8 cellular contexts compared by ENCODE assay signal in the genomic region with DNA sequence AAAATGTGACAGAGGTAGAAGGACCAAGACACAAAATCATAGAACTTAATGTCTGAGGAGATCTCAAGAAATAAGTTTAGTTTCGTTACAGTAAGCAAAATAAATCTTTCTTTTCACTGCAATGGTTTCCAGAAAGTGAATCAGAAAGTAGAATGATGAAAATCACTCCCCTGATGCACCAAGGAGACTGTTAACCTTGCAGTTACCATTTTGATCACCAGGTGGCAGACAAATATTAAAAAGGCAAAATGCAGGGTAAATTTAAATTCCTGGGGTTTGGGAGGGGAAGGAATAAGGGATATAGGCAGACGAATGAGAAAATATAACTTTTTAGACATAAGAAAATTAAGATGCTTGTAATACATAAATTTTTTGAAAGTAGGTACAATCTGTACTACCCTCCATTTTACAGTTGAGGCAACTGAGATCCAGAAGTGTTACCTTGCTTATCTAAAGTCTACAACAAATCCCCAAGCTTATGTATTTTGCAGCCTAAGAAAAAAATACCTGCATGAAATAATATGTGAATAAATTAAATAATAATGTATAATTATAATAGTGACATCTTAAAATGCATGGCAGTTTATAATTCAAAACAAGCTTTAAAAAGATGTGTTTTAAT.
DNase-seq lines count a peak whose midpoint lies in the region; ATAC-seq, FAIRE-seq and TF ChIP-seq lines count a peak whose summit lies in the region.

No MANE protein-coding gene starts in this region.

- no TSS peak for BruUV-seq in K562 (replicated peaks; lab: Mats Ljungman, UMichigan)

- H3K36me3 ChIP-seq in K562 (ENCODE audit: control insufficient read depth, insufficient read depth, low read length) (no peaks in the 10 kb centered on the region), right lobe of liver (no peaks in the 10 kb centered on the region)

- H3K4me3 ChIP-seq in K562 (no peak overlapping the region), right lobe of liver (no peak overlapping the region)

- no peak for TF ChIP-seq POLR2A in K562 (conservative IDR thresholded peaks at IDR 0.05)
- no peak for TF ChIP-seq POLR2A in right lobe of liver (IDR thresholded peaks at IDR 0.05)

- no peaks in the 10 kb centered on the region for H3K79me2 ChIP-seq in K562 (ENCODE audit: control insufficient read depth, insufficient read depth, low read length)

- ATAC-seq in GM18499 (IDR thresholded peaks at IDR 0.05; ENCODE audit: insufficient read depth, unreplicated experiment) (peak; percentile 72), HG02870 (IDR thresholded peaks at IDR 0.05; ENCODE audit: unreplicated experiment) (peak; percentile 63), K562 (peak; percentile 65), right lobe of liver (peak in 3 of 4 donors; percentile 25 to 61 (median 49))

- peak; percentile 73 to 85 for TF ChIP-seq RAD21 in K562 (CRISPR knock-in tag; conservative IDR thresholded peaks at IDR 0.05 in 1 of 2, IDR thresholded peaks at IDR 0.05 in 1 of 2)

- H3K27me3 ChIP-seq in K562 (ENCODE audit: control insufficient read depth in 2 of 2, insufficient read depth in 2 of 2, low read length in 2 of 2) (no peaks in the 10 kb centered on the region), right lobe of liver (no peaks in the 10 kb centered on the region)

- peak; percentile 67 to 85 (median 72); a peak in 5 of 6 replicates for TF ChIP-seq CTCF in K562 (IDR thresholded peaks at IDR 0.05 in 2 of 3, conservative IDR thresholded peaks at IDR 0.05 in 1 of 3; ENCODE audit: insufficient read depth in 2 of 3, low read depth in 1 of 3, low read length in 3 of 3)
- peak; percentile 54 to 67 (median 62) for TF ChIP-seq CTCF in right lobe of liver (IDR thresholded peaks at IDR 0.05)

- no peaks in the 10 kb centered on the region for H3K9me1 ChIP-seq in K562 (ENCODE audit: control insufficient read depth, insufficient read depth, low read length)

- CTCF ChIA-PET in K562 (lab: Yijun Ruan, JAX; ENCODE audit: low intra/inter-chr PET ratio) = interaction anchor here (0.8 to 3.2 kb wide), 5 partner anchors 121 to 1165 kb away, joined by 3 to 23 read pairs (median 4); no protein-coding TSS in a partner anchor

- H3K9me3 ChIP-seq in K562 (replicated peaks; ENCODE audit: control insufficient read depth, insufficient read depth, low read depth, low read length) (no peaks in the 10 kb centered on the region), right lobe of liver (no peaks in the 10 kb centered on the region)

- POLR2A ChIA-PET in K562 (lab: Yijun Ruan, JAX) = no interaction called here

- H4K20me1 ChIP-seq in K562 (replicated peaks; ENCODE audit: control insufficient read depth, insufficient read depth, low read length) = no peaks in the 10 kb centered on the region

- H3K4me1 ChIP-seq in K562 (replicated peaks in 1 of 2; ENCODE audit: control insufficient read depth in 2 of 2, insufficient read depth in 2 of 2, low read length in 2 of 2) (no peaks in the 10 kb centered on the region), right lobe of liver (no peaks in the 10 kb centered on the region)

- H3K27ac ChIP-seq in K562 (ENCODE audit: extremely low read depth, low read depth, low read length) = no peak overlapping the region
- no peak overlapping the region for H3K27ac ChIP-seq in right lobe of liver

- in situ Hi-C loops in K562 (cut with MboI) = loop anchor here (5.0 kb wide), 1 partner anchor 401 kb away; no protein-coding TSS in a partner anchor

- FAIRE-seq in K562 (lab: Jason Lieb, UNC) = peak; percentile 80

- no peak overlapping the region for H3K9ac ChIP-seq in K562 (ENCODE audit: insufficient read depth in 1 of 2, low read depth in 2 of 2, low read length in 2 of 2)

- 3% methylated on average over 2 of the region's 2 CpGs for WGBS in K562 (ENCODE audit: insufficient coverage, low coverage, missing lambda C conversion rate)
- 31% methylated on average over 2 of the region's 2 CpGs for WGBS in right lobe of liver (ENCODE audit: insufficient coverage, low coverage, low lambda C conversion rate, missing lambda C conversion rate)

- H2AFZ ChIP-seq in K562 (ENCODE audit: low read depth, low read length) = no peak overlapping the region

- intact Hi-C loops in K562 (cut with micrococcal nuclease) = loop anchor here (1.0 to 5.0 kb wide), 6 partner anchors 96 to 836 kb away; no protein-coding TSS in a partner anchor
- intact Hi-C loops in right lobe of liver (cut with DNase I) = no loop called here

- no peak for TF ChIP-seq EP300 in K562 (IDR thresholded peaks at IDR 0.05; ENCODE audit: low read length)

- DNase-seq in COR-L47 (lab: John Stamatoyannopoulos, UW) (peak; percentile 35), NCI-H2196 treated with DMSO at 0.1 percent for 48 hours (lab: John Stamatoyannopoulos, UW; ENCODE audit: unreplicated experiment) (peak; percentile 4), K562 (ENCODE audit: extremely low read depth in 1 of 4, low spot score in 3 of 4) (peak; percentile 48 to 56 (median 52)), right lobe of liver (no peak), mucosa of gallbladder (ENCODE audit: low spot score) (no peak), NCI-H128 (lab: John Stamatoyannopoulos, UW; ENCODE audit: unreplicated experiment) (no peak)

- H3K4me2 ChIP-seq in K562 (ENCODE audit: insufficient read depth, low read length) = no peak overlapping the region

TF ChIP-seq in K562, 482 proteins besides CTCF, POLR2A, EP300 and RAD21 (continues in another document):
- no peak for TF ChIP-seq KDM1A (IDR thresholded peaks at IDR 0.05)
- TF ChIP-seq, protein P1, sequence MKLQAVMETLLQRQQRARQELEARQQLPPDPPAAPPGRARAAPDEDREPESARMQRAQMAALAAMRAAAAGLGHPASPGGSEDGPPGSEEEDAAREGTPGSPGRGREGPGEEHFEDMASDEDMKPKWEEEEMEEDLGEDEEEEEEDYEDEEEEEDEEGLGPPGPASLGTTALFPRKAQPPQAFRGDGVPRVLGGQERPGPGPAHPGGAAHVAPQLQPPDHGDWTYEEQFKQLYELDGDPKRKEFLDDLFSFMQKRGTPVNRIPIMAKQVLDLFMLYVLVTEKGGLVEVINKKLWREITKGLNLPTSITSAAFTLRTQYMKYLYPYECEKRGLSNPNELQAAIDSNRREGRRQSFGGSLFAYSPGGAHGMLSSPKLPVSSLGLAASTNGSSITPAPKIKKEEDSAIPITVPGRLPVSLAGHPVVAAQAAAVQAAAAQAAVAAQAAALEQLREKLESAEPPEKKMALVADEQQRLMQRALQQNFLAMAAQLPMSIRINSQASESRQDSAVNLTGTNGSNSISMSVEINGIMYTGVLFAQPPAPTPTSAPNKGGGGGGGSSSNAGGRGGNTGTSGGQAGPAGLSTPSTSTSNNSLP (IDR thresholded peaks at IDR 0.05; ENCODE audit: borderline replicate concordance, low read depth, low read length) = 0 out of 2 replicates have a peak, but pooled peaks have one; percentile 30
- 0 out of 2 replicates have a peak, but pooled peaks have one; percentile 24 for TF ChIP-seq RB1 (IDR thresholded peaks at IDR 0.05; ENCODE audit: low read depth)
- TF ChIP-seq, protein P2, sequence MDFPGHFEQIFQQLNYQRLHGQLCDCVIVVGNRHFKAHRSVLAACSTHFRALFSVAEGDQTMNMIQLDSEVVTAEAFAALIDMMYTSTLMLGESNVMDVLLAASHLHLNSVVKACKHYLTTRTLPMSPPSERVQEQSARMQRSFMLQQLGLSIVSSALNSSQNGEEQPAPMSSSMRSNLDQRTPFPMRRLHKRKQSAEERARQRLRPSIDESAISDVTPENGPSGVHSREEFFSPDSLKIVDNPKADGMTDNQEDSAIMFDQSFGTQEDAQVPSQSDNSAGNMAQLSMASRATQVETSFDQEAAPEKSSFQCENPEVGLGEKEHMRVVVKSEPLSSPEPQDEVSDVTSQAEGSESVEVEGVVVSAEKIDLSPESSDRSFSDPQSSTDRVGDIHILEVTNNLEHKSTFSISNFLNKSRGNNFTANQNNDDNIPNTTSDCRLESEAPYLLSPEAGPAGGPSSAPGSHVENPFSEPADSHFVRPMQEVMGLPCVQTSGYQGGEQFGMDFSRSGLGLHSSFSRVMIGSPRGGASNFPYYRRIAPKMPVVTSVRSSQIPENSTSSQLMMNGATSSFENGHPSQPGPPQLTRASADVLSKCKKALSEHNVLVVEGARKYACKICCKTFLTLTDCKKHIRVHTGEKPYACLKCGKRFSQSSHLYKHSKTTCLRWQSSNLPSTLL (IDR thresholded peaks at IDR 0.05) = no peak
- peak; percentile 15; the same call in 1 of the 2 replicates for TF ChIP-seq ELF2 (CRISPR knock-in tag; IDR thresholded peaks at IDR 0.05)
- TF ChIP-seq ATF4 (CRISPR knock-in tag; IDR thresholded peaks at IDR 0.05) = no peak
- TF ChIP-seq STAG1 (CRISPR knock-in tag; IDR thresholded peaks at IDR 0.05; ENCODE audit: borderline replicate concordance) = no peak
- peak in 1 of 2 experiments; percentile 35; a peak in 2 of 4 replicates for TF ChIP-seq MAZ (CRISPR knock-in tag; conservative IDR thresholded peaks at IDR 0.05 in 1 of 2, IDR thresholded peaks at IDR 0.05 in 1 of 2)
- TF ChIP-seq NFXL1 (CRISPR knock-in tag; IDR thresholded peaks at IDR 0.05) = no peak
- TF ChIP-seq, protein P3, sequence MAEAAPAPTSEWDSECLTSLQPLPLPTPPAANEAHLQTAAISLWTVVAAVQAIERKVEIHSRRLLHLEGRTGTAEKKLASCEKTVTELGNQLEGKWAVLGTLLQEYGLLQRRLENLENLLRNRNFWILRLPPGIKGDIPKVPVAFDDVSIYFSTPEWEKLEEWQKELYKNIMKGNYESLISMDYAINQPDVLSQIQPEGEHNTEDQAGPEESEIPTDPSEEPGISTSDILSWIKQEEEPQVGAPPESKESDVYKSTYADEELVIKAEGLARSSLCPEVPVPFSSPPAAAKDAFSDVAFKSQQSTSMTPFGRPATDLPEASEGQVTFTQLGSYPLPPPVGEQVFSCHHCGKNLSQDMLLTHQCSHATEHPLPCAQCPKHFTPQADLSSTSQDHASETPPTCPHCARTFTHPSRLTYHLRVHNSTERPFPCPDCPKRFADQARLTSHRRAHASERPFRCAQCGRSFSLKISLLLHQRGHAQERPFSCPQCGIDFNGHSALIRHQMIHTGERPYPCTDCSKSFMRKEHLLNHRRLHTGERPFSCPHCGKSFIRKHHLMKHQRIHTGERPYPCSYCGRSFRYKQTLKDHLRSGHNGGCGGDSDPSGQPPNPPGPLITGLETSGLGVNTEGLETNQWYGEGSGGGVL (CRISPR knock-in tag; IDR thresholded peaks at IDR 0.05) = no peak
- TF ChIP-seq ZNF354B (CRISPR knock-in tag; IDR thresholded peaks at IDR 0.05) = no peak

Comparison
In these comparisons a context has a peak if more than half of its experiments do, and no peak if none do; other contexts are left out.
1. DNase-seq: peak in COR-L47 (single experiment), NCI-H2196 treated with DMSO at 0.1 percent for 48 hours (single experiment) and K562 (4 of 4); none in right lobe of liver (0 of 3), mucosa of gallbladder (single experiment) and NCI-H128 (single experiment).
2. Peak in every context shown above with its lines, with median percentiles within 50 percentile points of each other: ATAC-seq.